2 cellular contexts compared by ENCODE assay signal in genomic region chr11:92268546-92268945, GRCh38.
TF ChIP-seq lines count a peak whose summit lies in the region.

No MANE protein-coding gene starts in this region.

TF ChIP-seq in GM23338, 12 proteins besides CTCF, POLR2A, EP300 and RAD21:
- no peak for TF ChIP-seq POLR2AphosphoS5 (IDR thresholded peaks at IDR 0.05; ENCODE audit: low read depth)

TF ChIP-seq in WTC11, 78 proteins besides CTCF, POLR2A, EP300 and RAD21:
- no peak for TF ChIP-seq ZNF425 (CRISPR knock-in tag; conservative IDR thresholded peaks at IDR 0.05)
- no peak for TF ChIP-seq ZNF219 (CRISPR knock-in tag; IDR thresholded peaks at IDR 0.05; ENCODE audit: borderline replicate concordance)
- no peak for TF ChIP-seq RORB (CRISPR knock-in tag; IDR thresholded peaks at IDR 0.05)
- TF ChIP-seq TP53 (CRISPR knock-in tag; IDR thresholded peaks at IDR 0.05) = no peak
- no peak for TF ChIP-seq GABPB1 (CRISPR knock-in tag; IDR thresholded peaks at IDR 0.05)
- TF ChIP-seq ATF2 (CRISPR knock-in tag; IDR thresholded peaks at IDR 0.05; ENCODE audit: borderline replicate concordance, low read depth) = no peak
- no peak for TF ChIP-seq ZMAT4 (CRISPR knock-in tag; IDR thresholded peaks at IDR 0.05)
- TF ChIP-seq SP1 (CRISPR knock-in tag; conservative IDR thresholded peaks at IDR 0.05) = no peak
- no peak for TF ChIP-seq ARID4B (CRISPR knock-in tag; IDR thresholded peaks at IDR 0.05; ENCODE audit: borderline replicate concordance)
- no peak for TF ChIP-seq E2F5 (CRISPR knock-in tag; IDR thresholded peaks at IDR 0.05)
- TF ChIP-seq ERG (CRISPR knock-in tag; IDR thresholded peaks at IDR 0.05) = no peak
